9 cellular contexts compared by ENCODE assay signal in the genomic region with DNA sequence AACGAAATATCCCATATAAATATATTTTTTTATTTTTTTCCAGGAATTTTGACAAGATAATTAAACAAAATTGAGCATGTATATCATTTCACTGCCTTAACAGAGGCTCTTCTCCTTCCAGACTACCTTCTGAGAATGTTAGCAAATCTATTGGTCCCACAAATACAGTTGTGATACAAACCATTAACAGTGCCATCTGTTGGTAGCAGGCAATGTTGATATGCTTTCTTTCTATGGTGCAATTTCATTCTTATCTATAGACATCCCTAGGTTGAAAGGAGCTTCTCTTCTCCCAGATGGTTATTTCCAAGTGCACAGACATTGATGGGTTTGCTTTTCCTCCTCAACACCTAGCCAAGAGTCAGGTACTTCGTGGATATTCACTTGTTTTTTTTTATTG.
A peak's percentile ranks its signal among the peaks of the same experiment; 100 is the strongest.
DNase-seq lines count a peak whose midpoint lies in the region; ATAC-seq and TF ChIP-seq lines count a peak whose summit lies in the region.
"Had no signal": no experiment of that assay in that cellular context is flagged by ENCODE, and none has a peak within 500 bp of the region (broad histone marks: within the 10 kb centered on the region; RNA-seq: fewer than 3 reads in every experiment).

No MANE protein-coding gene starts in this region.

- no peak overlapping the region for H3K4me3 Mint-ChIP-seq in activated T-cell treated with anti-CD3 and anti-CD28 coated beads, Interleukin-2, amount 50 U/mL, for 72 hours
- H3K4me3 Mint-ChIP-seq in glutamatergic neuron (ENCODE audit: unreplicated experiment) = no peak overlapping the region

- no peak overlapping the region for H3K9ac ChIP-seq in NT2/D1 (ENCODE audit: insufficient read length, low read depth)

- no peaks in the 10 kb centered on the region for H3K4me1 Mint-ChIP-seq in activated T-cell treated with anti-CD3 and anti-CD28 coated beads, Interleukin-2, amount 50 U/mL, for 72 hours (ENCODE audit: low read depth)
- H3K4me1 Mint-ChIP-seq in glutamatergic neuron (ENCODE audit: low read depth, unreplicated experiment) = peaks cover 1% of the 10 kb centered on the region

- TF ChIP-seq CTCF in GM12875 (IDR thresholded peaks at IDR 0.05; ENCODE audit: borderline replicate concordance, insufficient read depth, low read depth, low read length) (peak; percentile 42; the same call in 1 of the 2 replicates), glutamatergic neuron (IDR thresholded peaks at IDR 0.05; ENCODE audit: partially characterized antibody, unreplicated experiment) (no peak)

- no peaks in the 10 kb centered on the region for H3K27me3 Mint-ChIP-seq in activated T-cell treated with anti-CD3 and anti-CD28 coated beads, Interleukin-2, amount 50 U/mL, for 72 hours (ENCODE audit: low read depth)
- H3K27me3 Mint-ChIP-seq in glutamatergic neuron (ENCODE audit: unreplicated experiment) = no peaks in the 10 kb centered on the region

- H3K27ac Mint-ChIP-seq in activated T-cell treated with anti-CD3 and anti-CD28 coated beads, Interleukin-2, amount 50 U/mL, for 72 hours = no peak overlapping the region
- H3K27ac Mint-ChIP-seq in glutamatergic neuron (ENCODE audit: unreplicated experiment) = no peak overlapping the region

- no peaks in the 10 kb centered on the region for H3K36me3 ChIP-seq in NT2/D1 (ENCODE audit: insufficient read depth, insufficient read length, low read length)
- H3K36me3 ChIP-seq: neutrophil had no signal

- peak; percentile 16 for DNase-seq in NT2/D1 (ENCODE audit: low read depth, low spot score)
- DNase-seq in iPS-NIHi11 (ENCODE audit: low spot score) = peak; percentile 27
- DNase-seq in activated T-cell treated with anti-CD3 and anti-CD28 coated beads, Interleukin-2, amount 50 U/mL, for 72 hours = no peak
- DNase-seq in glutamatergic neuron = no peak
- no peak for DNase-seq in inferior parietal cortex (ENCODE audit: extremely low spot score)

- no peaks in the 10 kb centered on the region for H3K4me1 ChIP-seq in NT2/D1 (ENCODE audit: insufficient read depth, insufficient read length)

- peaks cover 15% of the 10 kb centered on the region; the same call in 1 of the 2 replicates for H3K9me3 ChIP-seq in NT2/D1 (ENCODE audit: insufficient read depth, low read length)
- H3K9me3 ChIP-seq: neutrophil had no signal

- H3K9me3 Mint-ChIP-seq in activated T-cell treated with anti-CD3 and anti-CD28 coated beads, Interleukin-2, amount 50 U/mL, for 72 hours = peaks cover 0 to 6% of the 10 kb centered on the region in 2 donors
- H3K9me3 Mint-ChIP-seq in glutamatergic neuron (ENCODE audit: unreplicated experiment) = peaks cover 2% of the 10 kb centered on the region

- ATAC-seq in HG02870 (IDR thresholded peaks at IDR 0.05; ENCODE audit: unreplicated experiment) (peak; percentile 80), HG03457 (IDR thresholded peaks at IDR 0.05; ENCODE audit: unreplicated experiment) (no peak)
- no peak for ATAC-seq in activated T-cell treated with anti-CD3 and anti-CD28 coated beads, Interleukin-2, amount 50 U/mL, for 72 hours (replicated peaks in 1 of 2)

- no peaks in the 10 kb centered on the region for H3K27me3 ChIP-seq in NT2/D1 (ENCODE audit: insufficient read depth, insufficient read length)
- H3K27me3 ChIP-seq: neutrophil had no signal

- H3K4me3 ChIP-seq in GM12875 (ENCODE audit: low read depth, low read length) (no peak overlapping the region), NT2/D1 (ENCODE audit: insufficient read length, low read depth) (no peak overlapping the region)

- H3K36me3 Mint-ChIP-seq in activated T-cell treated with anti-CD3 and anti-CD28 coated beads, Interleukin-2, amount 50 U/mL, for 72 hours (ENCODE audit: insufficient read depth in 2 of 2) = no peaks in the 10 kb centered on the region
- H3K36me3 Mint-ChIP-seq in glutamatergic neuron (ENCODE audit: unreplicated experiment) = no peaks in the 10 kb centered on the region

Comparison
In these comparisons a context has a peak if more than half of its experiments do, and no peak if none do; other contexts are left out.
1. DNase-seq: peak in NT2/D1 (single experiment) and iPS-NIHi11 (single experiment); none in activated T-cell treated with anti-CD3 and anti-CD28 coated beads, Interleukin-2, amount 50 U/mL, for 72 hours (0 of 2), glutamatergic neuron (single experiment) and inferior parietal cortex (single experiment).